Comparison of ENCODE assay signal across 24 cellular contexts in the genomic region with DNA sequence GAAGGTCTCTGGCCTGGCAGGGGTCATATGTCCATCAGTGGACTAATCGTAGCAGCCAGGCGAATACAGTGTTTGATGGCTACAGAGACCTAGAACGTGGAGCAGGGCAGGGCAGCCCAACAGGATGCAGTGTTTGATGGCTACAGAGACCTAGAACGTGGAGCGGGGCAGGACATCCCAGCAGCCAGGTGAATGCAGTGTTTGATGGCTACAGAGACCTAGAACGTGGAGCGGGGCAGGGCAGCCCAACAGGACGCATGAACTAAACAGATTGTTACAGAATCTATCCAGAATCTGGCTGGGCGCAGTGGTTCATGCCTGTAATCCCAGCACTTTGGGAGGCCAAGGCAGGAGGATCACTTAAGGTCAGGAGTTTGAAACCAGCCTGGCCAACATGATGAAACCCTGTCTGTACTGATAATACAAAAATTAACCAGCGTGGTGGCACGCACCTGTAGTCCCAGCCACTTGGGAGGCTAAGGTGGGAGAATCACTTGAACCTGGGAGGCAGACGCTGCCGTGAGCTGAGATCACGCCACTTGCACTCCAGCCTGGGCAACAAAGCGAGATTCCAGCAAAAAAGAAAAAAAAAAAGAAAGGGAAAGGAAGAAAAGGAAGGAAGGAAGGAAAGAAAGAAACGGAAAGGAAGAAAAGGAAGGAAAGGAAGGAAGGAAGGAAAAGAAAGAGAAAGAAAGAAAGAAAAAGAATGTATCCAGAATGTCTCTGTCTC. TPM values are rescaled to one million over a fixed set of nuclear protein-coding genes. Genes with fewer than 3 reads are reported as not detected.
DNase-seq lines count a peak whose midpoint lies in the region; ATAC-seq, FAIRE-seq and TF ChIP-seq lines count a peak whose summit lies in the region.
"Had no signal": no experiment of that assay in that cellular context is flagged by ENCODE, and none has a peak within 500 bp of the region (broad histone marks: within the 10 kb centered on the region; RNA-seq: fewer than 3 reads in every experiment).

No MANE protein-coding gene starts in this region.

- peak overlapping the region; percentile 99; the same call in 1 of the 2 replicates for H3K27ac ChIP-seq in GM12878 (ENCODE audit: control insufficient read depth, insufficient read depth)
- H3K27ac ChIP-seq: epithelial cell of prostate, parathyroid adenoma, sigmoid colon, SJCRH30, tibial nerve had no signal

- TF ChIP-seq POLR2A in GM12878 (IDR thresholded peaks at IDR 0.05; ENCODE audit: low read depth, low read length): no peak

- no peak for TF ChIP-seq EP300 in GM12878 (IDR thresholded peaks at IDR 0.05; ENCODE audit: borderline replicate concordance in 1 of 2, control insufficient read depth in 1 of 2, low read depth in 2 of 2, low read length in 2 of 2)

- H3K27ac Mint-ChIP-seq in stimulated activated naive CD8-positive, alpha-beta T cell treated with anti-CD3 and anti-CD28 coated beads, Interleukin-15, Interleukin-2, amounts not matched to agents 100 ng/mL and 50 ng/mL, for 24 hours: peak overlapping the region; percentile 94
- H3K27ac Mint-ChIP-seq: dendritic cell treated with granulocyte-macrophage colony-stimulating factor and Interleukin-4, amounts not matched to agents 40 ng/mL and 50 ng/mL, for 4 days; H9; stimulated activated naive B cell treated with anti-CD40 and anti-IgM and Interleukin-4, amounts not matched to agents 10 μg/mL and 1 μg/mL and 100 μg/mL, for 72 hours had no signal

- peaks cover 69% of the 10 kb centered on the region for H3K4me1 Mint-ChIP-seq in stimulated activated naive CD8-positive, alpha-beta T cell treated with anti-CD3 and anti-CD28 coated beads, Interleukin-15, Interleukin-2, amounts not matched to agents 100 ng/mL and 50 ng/mL, for 24 hours (ENCODE audit: low read depth)

- no peak overlapping the region for H2AFZ ChIP-seq in Loucy (ENCODE audit: low read length)
- H2AFZ ChIP-seq in GM12878 (ENCODE audit: control insufficient read depth, low read depth, low read length): no peak overlapping the region; the same call in 1 of the 2 replicates
- H2AFZ ChIP-seq: hepatocyte, parathyroid adenoma had no signal

- H3K36me3 ChIP-seq in Loucy (ENCODE audit: insufficient read depth, low read length) (no peaks in the 10 kb centered on the region), GM12878 (ENCODE audit: control insufficient read depth in 2 of 2, insufficient read depth in 2 of 2, low read length in 1 of 2) (no peaks in the 10 kb centered on the region)
- H3K36me3 ChIP-seq: SJCRH30 had no signal

- ATAC-seq in stimulated activated naive CD8-positive, alpha-beta T cell treated with anti-CD3 and anti-CD28 coated beads, Interleukin-15, Interleukin-2, amounts not matched to agents 100 U/mL and 50 U/mL, for 24 hours: no peak
- ATAC-seq in GM12878: no peak
- ATAC-seq in GM21515 (IDR thresholded peaks at IDR 0.05; ENCODE audit: unreplicated experiment): no peak
- ATAC-seq: Panc1 had no signal

- H3K4me1 ChIP-seq in Loucy (ENCODE audit: insufficient read depth, low read length, poor library complexity, severe bottlenecking) (peaks cover 76% of the 10 kb centered on the region), GM12878 (ENCODE audit: control insufficient read depth, insufficient read depth, low read length) (peaks cover 31% of the 10 kb centered on the region)
- H3K4me1 ChIP-seq: parathyroid adenoma, sigmoid colon, SJCRH30, tibial nerve had no signal

- peak overlapping the region; percentile 66 for H3K4me3 Mint-ChIP-seq in stimulated activated naive CD8-positive, alpha-beta T cell treated with anti-CD3 and anti-CD28 coated beads, Interleukin-15, Interleukin-2, amounts not matched to agents 100 ng/mL and 50 ng/mL, for 24 hours
- H3K4me3 Mint-ChIP-seq: dendritic cell treated with granulocyte-macrophage colony-stimulating factor and Interleukin-4, amounts not matched to agents 40 ng/mL and 50 ng/mL, for 4 days; H9; stimulated activated naive B cell treated with anti-CD40 and anti-IgM and Interleukin-4, amounts not matched to agents 10 μg/mL and 1 μg/mL and 100 μg/mL, for 72 hours had no signal

- RAD21 ChIA-PET in GM12878 (lab: Charles Lee; ENCODE audit: unreplicated experiment): interaction anchor here (0.5 to 1.4 kb wide), 3 partner anchors 86 to 563 kb away, joined by 3 to 4 read pairs (median 4); no protein-coding TSS in a partner anchor

- BruUV-seq in GM12878 (replicated peaks; lab: Mats Ljungman, UMichigan): no TSS peak

- H3K79me2 ChIP-seq in Loucy (ENCODE audit: insufficient read depth, low read length) (peaks cover 15% of the 10 kb centered on the region; the same call in 1 of the 2 replicates), GM12878 (ENCODE audit: control insufficient read depth, insufficient read depth, low read length) (peaks cover 12% of the 10 kb centered on the region)
- H3K79me2 ChIP-seq: hepatocyte, parathyroid adenoma had no signal

- no peaks in the 10 kb centered on the region for H3K9me2 ChIP-seq in Loucy (replicated peaks; ENCODE audit: low read depth, low read length)

- peaks cover 23% of the 10 kb centered on the region for H3F3A ChIP-seq in Loucy (ENCODE audit: low read depth)

- POLR2A ChIA-PET in GM12878 (lab: Charles Lee) (no interaction called here), HEK293T (lab: Yijun Ruan, JAX) (no interaction called here)

- peaks cover 7% of the 10 kb centered on the region for H3K36me3 Mint-ChIP-seq in stimulated activated naive CD8-positive, alpha-beta T cell treated with anti-CD3 and anti-CD28 coated beads, Interleukin-15, Interleukin-2, amounts not matched to agents 100 ng/mL and 50 ng/mL, for 24 hours (ENCODE audit: low read depth)

- no peaks in the 10 kb centered on the region for H3K9me3 Mint-ChIP-seq in stimulated activated naive CD8-positive, alpha-beta T cell treated with anti-CD3 and anti-CD28 coated beads, Interleukin-15, Interleukin-2, amounts not matched to agents 100 ng/mL and 50 ng/mL, for 24 hours
- H3K9me3 Mint-ChIP-seq: dendritic cell treated with granulocyte-macrophage colony-stimulating factor and Interleukin-4, amounts not matched to agents 40 ng/mL and 50 ng/mL, for 4 days; H9; stimulated activated naive B cell treated with anti-CD40 and anti-IgM and Interleukin-4, amounts not matched to agents 10 μg/mL and 1 μg/mL and 100 μg/mL, for 72 hours had no signal

- H3K9me3 ChIP-seq in Loucy (ENCODE audit: insufficient read depth, low read depth, low read length) (no peaks in the 10 kb centered on the region), GM12878 (replicated peaks; ENCODE audit: control insufficient read depth, insufficient read depth, low read length) (no peaks in the 10 kb centered on the region; the same call in 2 of the 3 replicates)
- H3K9me3 ChIP-seq: sigmoid colon, SJCRH30, tibial nerve had no signal

- H3K27me3 Mint-ChIP-seq in stimulated activated naive CD8-positive, alpha-beta T cell treated with anti-CD3 and anti-CD28 coated beads, Interleukin-15, Interleukin-2, amounts not matched to agents 100 ng/mL and 50 ng/mL, for 24 hours: peaks cover 3% of the 10 kb centered on the region

- no peaks in the 10 kb centered on the region for H4K20me1 ChIP-seq in Loucy (ENCODE audit: insufficient read depth, low read length, poor library complexity, severe bottlenecking)
- no peaks in the 10 kb centered on the region for H4K20me1 ChIP-seq in GM12878 (ENCODE audit: control insufficient read depth, insufficient read depth)

- DNase-seq in stimulated activated naive CD8-positive, alpha-beta T cell treated with anti-CD3 and anti-CD28 coated beads, Interleukin-15, Interleukin-2, amounts not matched to agents 100 U/mL and 50 U/mL, for 24 hours: no peak
- DNase-seq in GM12878 (ENCODE audit: low read depth, low spot score): no peak
- DNase-seq in NCI-H526 (lab: John Stamatoyannopoulos, UW): no peak
- no peak for DNase-seq in HEK293T (ENCODE audit: extremely low spot score)
- DNase-seq: H9; kidney; mammary epithelial cell; NCI-H187; NCI-H446; sigmoid colon; SJCRH30; stimulated activated naive B cell treated with anti-CD40 and anti-IgM and Interleukin-4, amounts not matched to agents 10 μg/mL and 1 μg/mL and 100 μg/mL, for 72 hours; T-helper 9 cell had no signal

- in situ Hi-C loops in GM12878 (cut with MboI): no loop called here

- SMC1A ChIA-PET in GM12878 (lab: Charles Lee; ENCODE audit: uncharacterized antibody, unreplicated experiment): interaction anchor here (0.7 to 1.2 kb wide), 2 partner anchors 74 to 85 kb away, joined by 3 to 4 read pairs; no protein-coding TSS in a partner anchor

- H3K4me2 ChIP-seq in Loucy (ENCODE audit: low read depth, low read length, poor library complexity, severe bottlenecking): peak overlapping the region; percentile 99
- H3K4me2 ChIP-seq in GM12878 (ENCODE audit: control insufficient read depth, insufficient read depth): peak overlapping the region; percentile 30; the same call in 1 of the 2 replicates
- H3K4me2 ChIP-seq: hepatocyte had no signal

- no peak for TF ChIP-seq RAD21 in GM12878 (IDR thresholded peaks at IDR 0.05; ENCODE audit: insufficient read depth, low read depth, low read length)

- H3K4me3 ChIP-seq in Loucy (ENCODE audit: low read length, poor library complexity, severe bottlenecking) (peak overlapping the region; percentile 67), GM12878 (no peak overlapping the region)
- H3K4me3 ChIP-seq: hepatocyte, sigmoid colon, SJCRH30, tibial nerve had no signal

- 95% methylated on average over 15 of the region's 16 CpGs for WGBS in GM12878 (ENCODE audit: insufficient coverage, insufficient replicate concordance, low lambda C conversion rate, missing lambda C conversion rate)

- no peaks in the 10 kb centered on the region for H3K27me3 ChIP-seq in Loucy (ENCODE audit: insufficient read depth, low read length, poor library complexity, severe bottlenecking)
- H3K27me3 ChIP-seq in GM12878 (replicated peaks in 1 of 2; ENCODE audit: control insufficient read depth in 2 of 2, insufficient read depth in 2 of 2, low read length in 1 of 2): no peaks in the 10 kb centered on the region
- H3K27me3 ChIP-seq: hepatocyte, sigmoid colon, SJCRH30, tibial nerve had no signal

- TF ChIP-seq CTCF in Loucy (conservative IDR thresholded peaks at IDR 0.05; ENCODE audit: low read length) (no peak), GM12878 (IDR thresholded peaks at IDR 0.05 in 2 of 3, conservative IDR thresholded peaks at IDR 0.05 in 1 of 3; ENCODE audit: control insufficient read depth in 2 of 3, extremely low read depth in 1 of 3, insufficient read depth in 1 of 3, low read depth in 3 of 3, low read length in 3 of 3) (no peak)

- CTCF ChIA-PET in GM12878 (lab: Yijun Ruan, JAX): interaction anchor here (4.4 kb wide), 1 partner anchor 282 kb away, joined by 58 read pairs; no protein-coding TSS in a partner anchor
- CTCF ChIA-PET in HEK293T (lab: Yijun Ruan, JAX): interaction anchor here (0.6 kb wide), 1 partner anchor 179 kb away, joined by 4 read pairs; no protein-coding TSS in a partner anchor

- FAIRE-seq in GM12878 (lab: Jason Lieb, UNC): no peak
- FAIRE-seq: D721Med, G401.6, kidney had no signal

- intact Hi-C loops in GM12878 (cut with micrococcal nuclease; ENCODE audit: unreplicated experiment): no loop called here

- H3K9ac ChIP-seq in Loucy (ENCODE audit: low read depth, low read length, poor library complexity, severe bottlenecking) (peak overlapping the region; percentile 99), GM12878 (ENCODE audit: control insufficient read depth, insufficient read depth, low read length) (no peak overlapping the region)
- H3K9ac ChIP-seq: parathyroid adenoma had no signal

RNA-seq across cellular contexts. Expression of a gene that starts 27.9 kb away (rescaled TPM):
- 5.5 and 5.8 TPM in 2 replicates for total RNA-seq in GM12878 (2013; cell fraction: nucleolus; rRNA removed)
- total RNA-seq in GM12878 (2014; rRNA removed) (6.1 and 6.3 TPM in 2 replicates), GM12878 (2014; rRNA removed; fragmentation: Illumina TruSeq; extraction: Trizol) (4.2 TPM in 2 replicates), GM12878 (2021) (5.6 and 6.1 TPM in 2 replicates)
- polyA plus RNA-seq in GM12878 (2011; ENCODE audit: low read depth): 2.7 TPM
- polyA plus RNA-seq in GM12878 (2011; rRNA removed) (3.2 and 4.0 TPM in 2 replicates), GM12878 (2014; fragmentation: Illumina TruSeq; extraction: Trizol) (2.0 and 2.8 TPM in 2 replicates), GM12878 (2014; fragmentation: Nextera tagmentation; extraction: Ambion mirVana) (1 to 10 TPM; 1.4 to 1.6 TPM), GM12878 (2014; rRNA removed) (3.6 and 3.8 TPM in 2 replicates), GM12878 (2016; fragmentation: Nextera tagmentation; extraction: Ambion mirVana) (1 to 10 TPM in 1 of 2 experiments, under 1 TPM in 1; 0.76 to 2.2 TPM)
- 4.4 and 4.5 TPM in 2 replicates for polyA plus RNA-seq in GM12878 (2011; cell fraction: cytosol; rRNA removed)
- 1.9 and 2.6 TPM in 2 replicates for polyA plus RNA-seq in GM12878 (2011; cell fraction: nucleus; rRNA removed)
- 4.1 and 7.7 TPM in 2 replicates for polyA plus RNA-seq in GM12878 (2012)
- 2.2 and 4.2 TPM in 2 replicates for polyA minus RNA-seq in GM12878 (2011; rRNA and poly(A)+ RNA removed)
- 2.5 and 2.9 TPM in 2 replicates for polyA minus RNA-seq in GM12878 (2011; cell fraction: cytosol; rRNA and poly(A)+ RNA removed)
- 0.48 and 0.57 TPM in 2 replicates for polyA minus RNA-seq in GM12878 (2011; cell fraction: nucleus; rRNA and poly(A)+ RNA removed)
